Comparison of ENCODE assay signal across 7 cellular contexts in genomic region chr1:204623894-204624361, GRCh38.
DNase-seq lines count a peak whose midpoint lies in the region; ATAC-seq and TF ChIP-seq lines count a peak whose summit lies in the region.

No MANE protein-coding gene starts in this region.

- H3K23ac ChIP-seq in mesenchymal stem cell (ENCODE audit: low read length in 2 of 2) = no peak overlapping the region

- H2AK5ac ChIP-seq in mesenchymal stem cell (ENCODE audit: low read length, severe bottlenecking) = no peak overlapping the region

- H3K4me2 ChIP-seq in mesenchymal stem cell (ENCODE audit: low read length, poor library complexity, severe bottlenecking) = no peak overlapping the region

- peak overlapping the region; percentile 61 for H3K27ac ChIP-seq in WERI-Rb-1
- no peak overlapping the region for H3K27ac ChIP-seq in mesenchymal stem cell (ENCODE audit: low read length, poor library complexity, severe bottlenecking)

- H3K14ac ChIP-seq in mesenchymal stem cell (ENCODE audit: low read length in 2 of 2) = peak overlapping the region in 1 of 2 experiments; percentile 4

- DNase-seq in DMS153 treated with DMSO at 0.1 percent for 48 hours (lab: John Stamatoyannopoulos, UW; ENCODE audit: unreplicated experiment) (peak; percentile 17), HT-29 (ENCODE audit: low spot score) (peak; percentile 36), WERI-Rb-1 (peak; percentile 98), mesenchymal stem cell (peak; percentile 29), hepatic stellate cell (ENCODE audit: low spot score) (no peak)

- peaks cover 5% of the 10 kb centered on the region for H3K4me1 ChIP-seq in mesenchymal stem cell (ENCODE audit: control insufficient read depth, insufficient read depth, low read depth, low read length)

- no peak overlapping the region for H4K8ac ChIP-seq in mesenchymal stem cell (ENCODE audit: low read length)

- H3K9me3 ChIP-seq in WERI-Rb-1 (ENCODE audit: severe bottlenecking) (no peaks in the 10 kb centered on the region), mesenchymal stem cell (ENCODE audit: control insufficient read depth, low read length) (no peaks in the 10 kb centered on the region)

- 0 out of 2 replicates have a peak overlapping the region, but pooled peaks have one; percentile 0 for H3K4me3 ChIP-seq in WERI-Rb-1 (ENCODE audit: low read depth, low read length)
- H3K4me3 ChIP-seq in mesenchymal stem cell (ENCODE audit: insufficient read depth in 1 of 2, low read depth in 1 of 2, low read length in 2 of 2) = no peak overlapping the region

- H2BK5ac ChIP-seq in mesenchymal stem cell (ENCODE audit: low read depth, low read length, poor library complexity, severe bottlenecking) = no peak overlapping the region

- H3K4ac ChIP-seq in mesenchymal stem cell (ENCODE audit: low read depth in 1 of 2, low read length in 2 of 2) = no peak overlapping the region

- ATAC-seq in GM19351 (IDR thresholded peaks at IDR 0.05; ENCODE audit: unreplicated experiment) = no peak
- no peak for ATAC-seq in GM18867 (IDR thresholded peaks at IDR 0.05; ENCODE audit: unreplicated experiment)

- peak overlapping the region in 1 of 2 experiments; percentile 30 for H3K18ac ChIP-seq in mesenchymal stem cell (ENCODE audit: low read depth in 1 of 2, low read length in 2 of 2)

- TF ChIP-seq CTCF in WERI-Rb-1 (IDR thresholded peaks at IDR 0.05; ENCODE audit: low read depth, low read length) = peak; percentile 96

- H3K79me1 ChIP-seq in mesenchymal stem cell (replicated peaks; ENCODE audit: low read length, poor library complexity, severe bottlenecking) = no peaks in the 10 kb centered on the region

- peak overlapping the region in 1 of 2 experiments; percentile 59 for H2BK12ac ChIP-seq in mesenchymal stem cell (ENCODE audit: low read length in 2 of 2)

- WGBS in mesenchymal stem cell = 46% methylated on average over 2 of the region's 3 CpGs

- no peak overlapping the region for H2BK120ac ChIP-seq in mesenchymal stem cell (ENCODE audit: low read depth, low read length)

- no peak overlapping the region for H2AFZ ChIP-seq in mesenchymal stem cell (ENCODE audit: low read depth, low read length)

- H4K91ac ChIP-seq in mesenchymal stem cell (ENCODE audit: low read length) = no peak overlapping the region

- H3K9ac ChIP-seq in mesenchymal stem cell (ENCODE audit: low read length) = no peak overlapping the region

- H3K27me3 ChIP-seq in WERI-Rb-1 (ENCODE audit: insufficient read depth, low read depth, severe bottlenecking) = no peaks in the 10 kb centered on the region
- peaks cover 27 to 82% of the 10 kb centered on the region in 2 experiments for H3K27me3 ChIP-seq in mesenchymal stem cell (ENCODE audit: control insufficient read depth in 1 of 2, insufficient read depth in 1 of 2, low read length in 2 of 2)

- no peak overlapping the region for H2BK15ac ChIP-seq in mesenchymal stem cell (ENCODE audit: low read depth, poor library complexity, severe bottlenecking)

- H3K36me3 ChIP-seq in WERI-Rb-1 (peaks cover 6% of the 10 kb centered on the region; the same call in 1 of the 2 replicates), mesenchymal stem cell (ENCODE audit: control insufficient read depth in 1 of 2, insufficient read depth in 2 of 2, low read depth in 1 of 2, low read length in 2 of 2) (no peaks in the 10 kb centered on the region)
